18 cellular contexts compared by ENCODE assay signal in the genomic region with DNA sequence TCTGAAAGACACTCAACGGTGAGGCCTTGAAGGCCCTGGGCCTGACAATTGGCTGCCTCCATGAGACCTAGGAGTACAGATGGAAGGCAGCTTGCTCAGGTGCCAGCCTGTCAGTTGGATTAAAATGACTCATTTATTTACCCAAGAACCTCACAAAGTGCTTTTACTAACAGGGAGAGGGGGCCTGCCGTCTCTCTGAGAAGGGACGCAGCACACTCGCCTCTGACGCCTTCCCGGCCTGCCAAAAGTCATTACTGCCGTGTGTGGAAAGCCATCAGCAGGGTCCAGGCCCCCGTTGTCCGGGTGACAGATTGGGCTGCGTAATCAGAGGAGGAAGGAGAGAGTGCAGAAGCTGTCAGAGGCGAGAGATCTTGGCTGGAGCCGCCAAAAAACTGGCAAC. TPM values are rescaled to one million over a fixed set of nuclear protein-coding genes. Genes with fewer than 3 reads are reported as not detected.
DNase-seq lines count a peak whose midpoint lies in the region; ATAC-seq, FAIRE-seq and TF ChIP-seq lines count a peak whose summit lies in the region.
"Had no signal": no experiment of that assay in that cellular context is flagged by ENCODE, and none has a peak within 500 bp of the region (broad histone marks: within the 10 kb centered on the region; RNA-seq: fewer than 3 reads in every experiment).

No MANE protein-coding gene starts in this region.

- H3K4me3 ChIP-seq in transverse colon: no peak overlapping the region
- H3K4me3 ChIP-seq: left ventricle myocardium inferior, spleen had no signal

- no peak for TF ChIP-seq POLR2A in transverse colon (IDR thresholded peaks at IDR 0.05)
- TF ChIP-seq POLR2A in GM12891 (IDR thresholded peaks at IDR 0.05; ENCODE audit: low read depth, low read length): no peak

- H3K27ac Mint-ChIP-seq in endothelial cell (ENCODE audit: unreplicated experiment): no peak overlapping the region
- H3K27ac Mint-ChIP-seq: stimulated activated naive CD8-positive, alpha-beta T cell treated with anti-CD3 and anti-CD28 coated beads, Interleukin-15, Interleukin-2, amounts not matched to agents 100 ng/mL and 50 ng/mL, for 24 hours had no signal

- H3K4me1 ChIP-seq in transverse colon: peaks cover 0 to 30% (median 11%) of the 10 kb centered on the region in 4 donors
- H3K4me1 ChIP-seq: left ventricle myocardium inferior, spleen had no signal

- no peak for TF ChIP-seq EP300 in transverse colon (IDR thresholded peaks at IDR 0.05; ENCODE audit: low read depth)

- in situ Hi-C loops in transverse colon (cut with MboI; ENCODE audit: low pct_ligation_motif_present in 1 of 4, low pct_unique_long_range_greater_than_20kb in 1 of 4, low sequenced_read_pairs in 3 of 4): no loop called here

- intact Hi-C loops in transverse colon (cut with DNase I; ENCODE audit: low total_unique reads): no loop called here

- peaks cover 18% of the 10 kb centered on the region for H3K36me3 Mint-ChIP-seq in endothelial cell (ENCODE audit: low read depth, unreplicated experiment)

- H3K36me3 ChIP-seq in transverse colon: peaks cover 0 to 11% (median 3%) of the 10 kb centered on the region in 4 donors

- peak overlapping the region in 2 of 4 donors; percentile 36 to 44 for H3K27ac ChIP-seq in transverse colon
- H3K27ac ChIP-seq: left ventricle myocardium inferior, RWPE1, spleen had no signal

- no peaks in the 10 kb centered on the region for H3K27me3 ChIP-seq in transverse colon
- H3K27me3 ChIP-seq: spleen had no signal

- WGBS in transverse colon (ENCODE audit: low coverage in 1 of 2), 2 donors: 32 to 55% methylated on average over 11 to 12 of the region's 12 CpGs

- DNase-seq in NCI-H2107 treated with DMSO at 0.1 percent for 48 hours (lab: John Stamatoyannopoulos, UW; ENCODE audit: unreplicated experiment): peak; percentile 14
- no peak for DNase-seq in NCI-H2107 (lab: John Stamatoyannopoulos, UW)
- peak; percentile 73 to 86 for DNase-seq in NCI-H446 (lab: John Stamatoyannopoulos, UW)
- peak; percentile 92 for DNase-seq in cerebellar cortex (ENCODE audit: low spot score)
- DNase-seq in transverse colon: peak; percentile 52
- DNase-seq in GM12891 (ENCODE audit: insufficient read length, low spot score): no peak
- no peak for DNase-seq in endothelial cell (ENCODE audit: low spot score)
- DNase-seq: 8988T, left ventricle myocardium inferior, NCI-H526 treated with DMSO at 0.1 percent for 48 hours, posterior cingulate gyrus, spleen had no signal

- peaks cover 12% of the 10 kb centered on the region for H3K4me1 Mint-ChIP-seq in endothelial cell (ENCODE audit: unreplicated experiment)

- H3K27me3 Mint-ChIP-seq in endothelial cell (ENCODE audit: unreplicated experiment): peaks cover 3% of the 10 kb centered on the region
- H3K27me3 Mint-ChIP-seq: stimulated activated naive CD8-positive, alpha-beta T cell treated with anti-CD3 and anti-CD28 coated beads, Interleukin-15, Interleukin-2, amounts not matched to agents 100 ng/mL and 50 ng/mL, for 24 hours had no signal

- no peak for FAIRE-seq in GM12891 (lab: Jason Lieb, UNC)

- no peaks in the 10 kb centered on the region for H3K9me3 Mint-ChIP-seq in endothelial cell (ENCODE audit: unreplicated experiment)
- H3K9me3 Mint-ChIP-seq: stimulated activated naive CD8-positive, alpha-beta T cell treated with anti-CD3 and anti-CD28 coated beads, Interleukin-15, Interleukin-2, amounts not matched to agents 100 ng/mL and 50 ng/mL, for 24 hours; T-helper 1 cell treated with Interleukin-12 subunit alpha and Interleukin-12 subunit beta and Interleukin-4 antibody, amounts not matched to agents 30 μg/mL and 1 μg/mL, for 36 hours had no signal

- no peak for ATAC-seq in GM18519 (IDR thresholded peaks at IDR 0.05; ENCODE audit: low FRiP score, unreplicated experiment)

- H3K9me3 ChIP-seq in transverse colon: no peaks in the 10 kb centered on the region
- H3K9me3 ChIP-seq: left ventricle myocardium inferior, spleen had no signal

- no peak overlapping the region for H3K4me3 Mint-ChIP-seq in endothelial cell (ENCODE audit: unreplicated experiment)
- H3K4me3 Mint-ChIP-seq: stimulated activated naive CD8-positive, alpha-beta T cell treated with anti-CD3 and anti-CD28 coated beads, Interleukin-15, Interleukin-2, amounts not matched to agents 100 ng/mL and 50 ng/mL, for 24 hours; T-helper 1 cell treated with Interleukin-12 subunit alpha and Interleukin-12 subunit beta and Interleukin-4 antibody, amounts not matched to agents 30 μg/mL and 1 μg/mL, for 36 hours had no signal

- TF ChIP-seq CTCF in transverse colon (IDR thresholded peaks at IDR 0.05) (no peak), endothelial cell (IDR thresholded peaks at IDR 0.05; ENCODE audit: unreplicated experiment) (no peak)

TF ChIP-seq in GM12891, 5 proteins besides CTCF, POLR2A, EP300 and RAD21:
- TF ChIP-seq TAF1 (IDR thresholded peaks at IDR 0.05; ENCODE audit: low read depth, low read length) (no peak), POU2F2 (IDR thresholded peaks at IDR 0.05; ENCODE audit: low read depth, low read length) (no peak), PAX5 (IDR thresholded peaks at IDR 0.05; ENCODE audit: insufficient read depth, low read length, severe bottlenecking) (no peak), SPI1 (IDR thresholded peaks at IDR 0.05; ENCODE audit: low read depth, low read length) (no peak), POLR2AphosphoS5 (IDR thresholded peaks at IDR 0.05; ENCODE audit: low read depth, low read length) (no peak)

RNA-seq across cellular contexts. Expression of a gene that starts 32.4 kb away (rescaled TPM):
- 10 to 100 TPM in 2 of 4 donors, 1 to 10 TPM in 2; 6.1 to 30.1 (median 9.8) TPM for total RNA-seq in transverse colon
- 9.9 TPM for polyA plus RNA-seq in GM12891 (2012; ENCODE audit: low read depth, missing spikeins)
- 15.8 TPM for total RNA-seq in endothelial cell (ENCODE audit: unreplicated experiment)

RNA-seq across cellular contexts. Expression of a gene that starts 32.9 kb away (rescaled TPM):
- total RNA-seq in transverse colon (10 to 100 TPM in 1 of 4 donors, 1 to 10 TPM in 3; 4.0 to 12.3 (median 8.8) TPM), endothelial cell (ENCODE audit: unreplicated experiment) (27.6 TPM)
- 5.7 TPM for polyA plus RNA-seq in GM12891 (2012; ENCODE audit: low read depth, missing spikeins)

RNA-seq across cellular contexts. Expression of a gene that starts 54.9 kb away (rescaled TPM):
- total RNA-seq in transverse colon (not detected), endothelial cell (ENCODE audit: unreplicated experiment) (2.4 TPM)
- polyA plus RNA-seq in GM12891 (2012; ENCODE audit: low read depth, missing spikeins): not detected
- total RNA-seq: left ventricle myocardium inferior, LHCN-M2, myocyte, spleen had no signal
- polyA plus RNA-seq: spleen had no signal

Comparison
In these comparisons a context has a peak if more than half of its experiments do, and no peak if none do; other contexts are left out.
1. DNase-seq: peak in NCI-H2107 treated with DMSO at 0.1 percent for 48 hours (single experiment), NCI-H446 (2 of 2), cerebellar cortex (single experiment) and transverse colon (single experiment); none in NCI-H2107 (single experiment), GM12891 (single experiment) and endothelial cell (single experiment).